Comparison of ENCODE assay signal across 1 cellular context in the genomic region with DNA sequence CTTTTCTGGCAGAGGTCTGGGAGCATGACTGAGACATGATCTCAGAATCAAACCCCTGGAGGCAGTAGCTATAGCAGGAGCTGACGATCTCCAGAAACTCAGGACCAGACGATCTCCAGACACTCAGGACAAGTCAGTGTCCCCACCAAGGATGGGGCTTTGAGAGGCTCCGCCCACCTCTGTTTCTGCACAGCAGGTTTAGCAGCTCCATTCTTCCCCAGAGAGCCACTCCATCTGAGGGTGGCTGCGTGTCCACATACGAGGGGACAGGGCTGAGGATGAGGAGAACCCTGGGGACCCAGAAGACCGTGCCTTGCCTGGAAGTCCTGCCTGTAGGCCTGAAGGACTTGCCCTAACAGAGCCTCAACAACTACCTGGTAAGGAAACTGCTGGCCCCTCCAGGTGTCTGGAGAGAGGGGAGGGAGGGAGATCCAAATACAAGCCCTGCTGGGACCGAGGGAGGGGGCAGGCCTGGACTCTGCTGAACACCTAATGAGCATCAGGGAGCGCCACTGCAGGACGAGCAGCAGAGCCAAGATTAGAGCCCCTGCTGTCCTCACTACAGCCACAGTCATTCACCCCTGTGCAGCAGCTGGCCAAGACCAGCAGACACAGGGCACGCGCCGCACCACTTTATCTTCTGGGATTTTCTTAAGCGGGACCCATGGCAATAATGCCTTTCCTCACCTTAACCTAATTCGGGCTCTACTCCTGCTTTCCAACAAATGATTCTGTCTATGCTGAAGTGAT.
TF ChIP-seq lines count a peak whose summit lies in the region.

A gene with protein sequence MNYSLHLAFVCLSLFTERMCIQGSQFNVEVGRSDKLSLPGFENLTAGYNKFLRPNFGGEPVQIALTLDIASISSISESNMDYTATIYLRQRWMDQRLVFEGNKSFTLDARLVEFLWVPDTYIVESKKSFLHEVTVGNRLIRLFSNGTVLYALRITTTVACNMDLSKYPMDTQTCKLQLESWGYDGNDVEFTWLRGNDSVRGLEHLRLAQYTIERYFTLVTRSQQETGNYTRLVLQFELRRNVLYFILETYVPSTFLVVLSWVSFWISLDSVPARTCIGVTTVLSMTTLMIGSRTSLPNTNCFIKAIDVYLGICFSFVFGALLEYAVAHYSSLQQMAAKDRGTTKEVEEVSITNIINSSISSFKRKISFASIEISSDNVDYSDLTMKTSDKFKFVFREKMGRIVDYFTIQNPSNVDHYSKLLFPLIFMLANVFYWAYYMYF (plus strand): TSS at position 228 of the 750 bp plus-strand sequence. CDS start 4,891 bp downstream, outside the sequence.

TF ChIP-seq in SK-N-SH treated with all-trans-retinoic acid at 6 μM for 48 hours, 23 proteins besides CTCF, POLR2A, EP300 and RAD21 (continued from another document):
- TF ChIP-seq, protein P1, sequence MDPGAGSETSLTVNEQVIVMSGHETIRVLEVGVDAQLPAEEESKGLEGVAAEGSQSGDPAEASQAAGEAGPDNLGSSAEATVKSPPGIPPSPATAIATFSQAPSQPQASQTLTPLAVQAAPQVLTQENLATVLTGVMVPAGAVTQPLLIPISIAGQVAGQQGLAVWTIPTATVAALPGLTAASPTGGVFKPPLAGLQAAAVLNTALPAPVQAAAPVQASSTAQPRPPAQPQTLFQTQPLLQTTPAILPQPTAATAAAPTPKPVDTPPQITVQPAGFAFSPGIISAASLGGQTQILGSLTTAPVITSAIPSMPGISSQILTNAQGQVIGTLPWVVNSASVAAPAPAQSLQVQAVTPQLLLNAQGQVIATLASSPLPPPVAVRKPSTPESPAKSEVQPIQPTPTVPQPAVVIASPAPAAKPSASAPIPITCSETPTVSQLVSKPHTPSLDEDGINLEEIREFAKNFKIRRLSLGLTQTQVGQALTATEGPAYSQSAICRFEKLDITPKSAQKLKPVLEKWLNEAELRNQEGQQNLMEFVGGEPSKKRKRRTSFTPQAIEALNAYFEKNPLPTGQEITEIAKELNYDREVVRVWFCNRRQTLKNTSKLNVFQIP (CRISPR knock-in tag; IDR thresholded peaks at IDR 0.05; ENCODE audit: borderline replicate concordance, low read depth) = no peak
- TF ChIP-seq BACH2 (CRISPR knock-in tag; IDR thresholded peaks at IDR 0.05; ENCODE audit: borderline replicate concordance) (no peak), ZNF8 (CRISPR knock-in tag; IDR thresholded peaks at IDR 0.05) (no peak), ZFP3 (CRISPR knock-in tag; IDR thresholded peaks at IDR 0.05) (no peak), ZFP30 (CRISPR knock-in tag; IDR thresholded peaks at IDR 0.05) (no peak)
